ENCODE assay signal across 17 cellular contexts in genomic region chr14:72433511-72433910, GRCh38.
DNase-seq lines count a peak whose midpoint lies in the region; ATAC-seq, FAIRE-seq and TF ChIP-seq lines count a peak whose summit lies in the region.
"Had no signal": no experiment of that assay in that cellular context is flagged by ENCODE, and none has a peak within 500 bp of the region (broad histone marks: within the 10 kb centered on the region; RNA-seq: fewer than 3 reads in every experiment).

No MANE protein-coding gene starts in this region.

- TF ChIP-seq CTCF in HepG2 (CRISPR knock-in tag; IDR thresholded peaks at IDR 0.05) (no peak), right lobe of liver (IDR thresholded peaks at IDR 0.05) (no peak), fibroblast of pulmonary artery (IDR thresholded peaks at IDR 0.05; ENCODE audit: low read length, missing control alignments) (no peak)

- no peaks in the 10 kb centered on the region for H4K20me1 ChIP-seq in HepG2 (ENCODE audit: insufficient read depth, low read length)

- POLR2A ChIA-PET in HepG2 (lab: Yijun Ruan, JAX): no interaction called here
- POLR2A ChIA-PET in naive thymus-derived CD4-positive, alpha-beta T cell (lab: Charles Lee): no interaction called here

- no peaks in the 10 kb centered on the region for H3K4me1 ChIP-seq in HepG2 (ENCODE audit: insufficient read depth, low read length)
- no peaks in the 10 kb centered on the region for H3K4me1 ChIP-seq in right lobe of liver
- no peaks in the 10 kb centered on the region for H3K4me1 ChIP-seq in adipocyte (ENCODE audit: control insufficient read depth, insufficient read depth, low read length)
- no peaks in the 10 kb centered on the region for H3K4me1 ChIP-seq in naive thymus-derived CD4-positive, alpha-beta T cell (ENCODE audit: control insufficient read depth in 2 of 2, insufficient read depth in 2 of 2, low read length in 2 of 2)

- DNase-seq in HepG2 (ENCODE audit: low spot score): no peak
- DNase-seq in right lobe of liver: no peak
- peak; percentile 23 for DNase-seq in adipocyte (ENCODE audit: low read depth)
- DNase-seq in fibroblast of pulmonary artery (ENCODE audit: low read depth): peak; percentile 30
- no peak for DNase-seq in naive thymus-derived CD4-positive, alpha-beta T cell
- DNase-seq in HuH-7 (ENCODE audit: low spot score): no peak
- DNase-seq: activated naive CD8-positive, alpha-beta T cell treated with anti-CD3 and anti-CD28 coated beads, Interleukin-2, amount 10 ng/mL, durations not matched to agents 7 days and 5 days; activated T-cell treated with anti-CD3 and anti-CD28 coated beads, Interleukin-2, amount 50 U/mL, for 24 hours; Kasumi-1; NCI-H1694 treated with DMSO at 0.1 percent for 48 hours; NCI-H510A; stimulated activated CD4-positive, alpha-beta T cell treated with anti-CD3 and anti-CD28 coated beads, Interleukin-4, amount 100 ng/mL, for 24 hours had no signal

- in situ Hi-C loops in HepG2 (cut with HindIII; ENCODE audit: extremely low pct_ligation_motif_present, low pct_unique_long_range_greater_than_20kb): no loop called here

- ATAC-seq in HepG2: no peak
- ATAC-seq in right lobe of liver: no peak
- no peak for ATAC-seq in naive thymus-derived CD4-positive, alpha-beta T cell
- ATAC-seq in HG02981 (IDR thresholded peaks at IDR 0.05; ENCODE audit: unreplicated experiment): no peak
- ATAC-seq in GM21737 (IDR thresholded peaks at IDR 0.05; ENCODE audit: unreplicated experiment): no peak

- intact Hi-C loops in HepG2 (cut with micrococcal nuclease; ENCODE audit: unreplicated experiment) (no loop called here), right lobe of liver (cut with DNase I) (no loop called here)
- intact Hi-C loops in naive thymus-derived CD4-positive, alpha-beta T cell (cut with micrococcal nuclease): no loop called here

- no peaks in the 10 kb centered on the region for H3K79me2 ChIP-seq in HepG2 (ENCODE audit: insufficient read depth, low read length)

- H3K4me2 ChIP-seq in HepG2 (ENCODE audit: low read depth, low read length): no peak overlapping the region

- TF ChIP-seq EP300 in HepG2 (IDR thresholded peaks at IDR 0.05; ENCODE audit: low read depth in 2 of 2, low read length in 2 of 2): no peak
- TF ChIP-seq EP300 in HepG2 (CRISPR knock-in tag; IDR thresholded peaks at IDR 0.05; ENCODE audit: borderline replicate concordance): no peak

- H3K27me3 Mint-ChIP-seq in naive thymus-derived CD4-positive, alpha-beta T cell: no peaks in the 10 kb centered on the region
- H3K27me3 Mint-ChIP-seq: activated T-cell treated with anti-CD3 and anti-CD28 coated beads, Interleukin-2, amount 50 U/mL, for 24 hours had no signal

- peaks cover 0 to 61% (median 0%) of the 10 kb centered on the region in 7 donors for H3K4me1 Mint-ChIP-seq in naive thymus-derived CD4-positive, alpha-beta T cell

- CTCF ChIA-PET in HepG2 (lab: Yijun Ruan, JAX; ENCODE audit: low intra/inter-chr PET ratio, low total read pairs): no interaction called here
- CTCF ChIA-PET in naive thymus-derived CD4-positive, alpha-beta T cell (lab: Charles Lee): no interaction called here

- H3K36me3 ChIP-seq in HepG2 (replicated peaks in 1 of 2; ENCODE audit: control insufficient read depth in 1 of 2, insufficient read depth in 2 of 2, low read length in 2 of 2): no peaks in the 10 kb centered on the region
- no peaks in the 10 kb centered on the region for H3K36me3 ChIP-seq in right lobe of liver
- H3K36me3 ChIP-seq in adipocyte (ENCODE audit: control insufficient read depth, insufficient read depth, low read length, severe bottlenecking): no peaks in the 10 kb centered on the region
- no peaks in the 10 kb centered on the region for H3K36me3 ChIP-seq in naive thymus-derived CD4-positive, alpha-beta T cell (ENCODE audit: control insufficient read depth in 2 of 3, insufficient read depth in 3 of 3, low read length in 3 of 3)
- H3K36me3 ChIP-seq: neutrophil had no signal

- peaks cover 0 to 15% (median 2%) of the 10 kb centered on the region in 11 donors for H3K9me3 Mint-ChIP-seq in naive thymus-derived CD4-positive, alpha-beta T cell

- no TSS peak for BruUV-seq in HepG2 (replicated peaks; lab: Mats Ljungman, UMichigan)

- no peak overlapping the region for H3K4me3 Mint-ChIP-seq in naive thymus-derived CD4-positive, alpha-beta T cell
- H3K4me3 Mint-ChIP-seq: activated naive CD8-positive, alpha-beta T cell treated with anti-CD3 and anti-CD28 coated beads, Interleukin-2, amount 10 ng/mL, durations not matched to agents 7 days and 5 days; activated T-cell treated with anti-CD3 and anti-CD28 coated beads, Interleukin-2, amount 50 U/mL, for 24 hours had no signal

- H3K9me3 ChIP-seq in HepG2 (ENCODE audit: low read length) (no peaks in the 10 kb centered on the region; the same call in 1 of the 2 replicates), right lobe of liver (no peaks in the 10 kb centered on the region), adipocyte (ENCODE audit: control insufficient read depth, low read length) (no peaks in the 10 kb centered on the region)
- H3K9me3 ChIP-seq in naive thymus-derived CD4-positive, alpha-beta T cell (ENCODE audit: control insufficient read depth in 2 of 3, low read length in 3 of 3): no peaks in the 10 kb centered on the region
- H3K9me3 ChIP-seq: neutrophil had no signal

- no peak for FAIRE-seq in HepG2 (lab: Jason Lieb, UNC)
- FAIRE-seq: TTC549 had no signal

- H3K9ac ChIP-seq in HepG2 (ENCODE audit: insufficient read depth, low read depth, low read length) (no peak overlapping the region), adipocyte (ENCODE audit: low read length) (no peak overlapping the region)

- no peak overlapping the region for H3K27ac Mint-ChIP-seq in naive thymus-derived CD4-positive, alpha-beta T cell
- H3K27ac Mint-ChIP-seq: activated naive CD8-positive, alpha-beta T cell treated with anti-CD3 and anti-CD28 coated beads, Interleukin-2, amount 10 ng/mL, durations not matched to agents 7 days and 5 days; activated T-cell treated with anti-CD3 and anti-CD28 coated beads, Interleukin-2, amount 50 U/mL, for 24 hours had no signal

- H2AFZ ChIP-seq in HepG2 (ENCODE audit: low read length): no peak overlapping the region

- peaks cover 0 to 71% (median 0%) of the 10 kb centered on the region in 5 donors for H3K36me3 Mint-ChIP-seq in naive thymus-derived CD4-positive, alpha-beta T cell

- H3K27me3 ChIP-seq in HepG2 (ENCODE audit: control insufficient read depth in 1 of 2, insufficient read depth in 2 of 2, low read length in 2 of 2) (0 out of 5 replicates have a peak, but pooled peaks cover 0 to 4% of the 10 kb centered on the region in 2 experiments), right lobe of liver (no peaks in the 10 kb centered on the region), adipocyte (replicated peaks; ENCODE audit: control insufficient read depth, insufficient read depth, low read length) (peaks cover 17% of the 10 kb centered on the region)
- H3K27me3 ChIP-seq in naive thymus-derived CD4-positive, alpha-beta T cell (ENCODE audit: control insufficient read depth in 2 of 2, insufficient read depth in 2 of 2, low read length in 2 of 2): no peaks in the 10 kb centered on the region
- H3K27me3 ChIP-seq: neutrophil had no signal

- TF ChIP-seq POLR2A in HepG2 (IDR thresholded peaks at IDR 0.05; ENCODE audit: insufficient read depth in 1 of 2, low read depth in 2 of 2, low read length in 2 of 2) (no peak), right lobe of liver (IDR thresholded peaks at IDR 0.05) (no peak)

- no peak overlapping the region for H3K4me3 ChIP-seq in HepG2 (replicated peaks in 1 of 3; ENCODE audit: insufficient read depth in 1 of 3, low read depth in 2 of 3, low read length in 3 of 3)
- H3K4me3 ChIP-seq in right lobe of liver: no peak overlapping the region
- H3K4me3 ChIP-seq in adipocyte (ENCODE audit: low read length): no peak overlapping the region
- H3K4me3 ChIP-seq in fibroblast of pulmonary artery (replicated peaks; ENCODE audit: low read depth, low read length): no peak overlapping the region
- H3K4me3 ChIP-seq in naive thymus-derived CD4-positive, alpha-beta T cell (ENCODE audit: low read length): no peak overlapping the region
- H3K4me3 ChIP-seq: SK-N-MC had no signal

- no peak for TF ChIP-seq RAD21 in HepG2 (CRISPR knock-in tag; IDR thresholded peaks at IDR 0.05)

- 2% methylated on average over 6 of the region's 6 CpGs for WGBS in HepG2 (ENCODE audit: low lambda C conversion rate)
- 50% methylated on average over 6 of the region's 6 CpGs for WGBS in right lobe of liver (ENCODE audit: insufficient coverage, low coverage, low lambda C conversion rate, missing lambda C conversion rate)

- H3K27ac ChIP-seq in HepG2 (ENCODE audit: extremely low read length, insufficient read depth, low read length): no peak overlapping the region
- H3K27ac ChIP-seq in right lobe of liver: no peak overlapping the region
- H3K27ac ChIP-seq in naive thymus-derived CD4-positive, alpha-beta T cell (ENCODE audit: low read depth, low read length): no peak overlapping the region
- H3K27ac ChIP-seq: neutrophil, SK-N-MC had no signal

TF ChIP-seq in HepG2, 621 proteins besides CTCF, POLR2A, EP300 and RAD21 (continues in another document):
- TF ChIP-seq HOMEZ (CRISPR knock-in tag; IDR thresholded peaks at IDR 0.05; ENCODE audit: low read depth) (no peak), POLR2G (IDR thresholded peaks at IDR 0.05; ENCODE audit: low read depth, low read length) (no peak), MYC (CRISPR knock-in tag; IDR thresholded peaks at IDR 0.05; ENCODE audit: borderline replicate concordance) (no peak), FOSL2 (CRISPR knock-in tag; IDR thresholded peaks at IDR 0.05) (peak; percentile 44), HNF4A (CRISPR knock-in tag; IDR thresholded peaks at IDR 0.05) (no peak), ZNF746 (CRISPR knock-in tag; IDR thresholded peaks at IDR 0.05) (no peak), ZNF644 (CRISPR knock-in tag; IDR thresholded peaks at IDR 0.05; ENCODE audit: low read depth) (no peak), SRSF4 (IDR thresholded peaks at IDR 0.05; ENCODE audit: low read depth, low read length, poor library complexity, severe bottlenecking) (no peak)

Comparison
In these comparisons a context has a peak if more than half of its experiments do, and no peak if none do; other contexts are left out.
1. DNase-seq: peak in adipocyte (single experiment) and fibroblast of pulmonary artery (single experiment); none in HepG2 (single experiment), right lobe of liver (0 of 3), naive thymus-derived CD4-positive, alpha-beta T cell (0 of 9) and HuH-7 (single experiment).